8 cellular contexts compared by ENCODE assay signal in the genomic region with DNA sequence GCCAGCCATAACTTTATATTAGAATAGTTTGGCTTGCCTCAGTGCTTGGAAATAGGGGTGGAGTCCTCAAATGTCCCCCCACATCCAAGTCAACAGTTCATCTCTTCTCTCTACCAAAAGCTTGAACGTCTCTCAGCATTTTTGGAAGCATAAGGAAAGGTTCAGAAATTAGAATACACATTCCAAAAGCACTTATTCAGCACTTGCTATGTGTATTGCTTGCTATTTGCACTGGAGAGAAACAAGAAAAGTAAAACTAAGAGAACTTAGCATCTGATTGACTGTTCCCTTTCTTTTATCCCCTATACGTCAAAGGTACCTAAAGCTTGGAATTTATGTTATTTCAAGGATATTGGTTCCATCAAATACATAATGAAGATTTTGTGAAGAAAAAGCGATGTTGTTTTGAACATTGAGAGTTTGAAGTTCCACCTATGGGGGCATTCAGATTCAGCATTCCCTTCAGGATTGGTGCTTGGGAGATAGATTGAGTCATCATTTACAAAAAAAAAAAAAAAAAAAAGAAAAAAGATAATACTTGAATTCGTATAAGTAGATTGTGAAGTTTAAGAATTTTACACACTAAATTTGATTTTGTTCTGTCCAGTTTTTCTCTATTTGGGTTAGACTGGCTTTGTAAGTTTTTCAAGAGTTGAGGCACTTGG. TPM values are rescaled to one million over a fixed set of nuclear protein-coding genes. Genes with fewer than 3 reads are reported as not detected.
DNase-seq lines count a peak whose midpoint lies in the region; ATAC-seq and TF ChIP-seq lines count a peak whose summit lies in the region.

No MANE protein-coding gene starts in this region.

- H3K9me3 ChIP-seq in suprapubic skin: no peaks in the 10 kb centered on the region

- H3K4me1 ChIP-seq in suprapubic skin: peaks cover 28% of the 10 kb centered on the region

- H3K27me3 Mint-ChIP-seq in activated CD4-positive, alpha-beta T cell treated with anti-CD3 and anti-CD28 coated beads, Interleukin-2, amount 10 ng/mL, durations not matched to agents 7 days and 5 days: peaks cover 15% of the 10 kb centered on the region
- H3K27me3 Mint-ChIP-seq in activated naive CD8-positive, alpha-beta T cell: peaks cover 3% of the 10 kb centered on the region
- peaks cover 4 to 9% (median 5%) of the 10 kb centered on the region in 3 donors for H3K27me3 Mint-ChIP-seq in immature natural killer cell (ENCODE audit: low read depth in 3 of 3)

- TF ChIP-seq POLR2A in suprapubic skin (IDR thresholded peaks at IDR 0.05): no peak

- H3K4me1 Mint-ChIP-seq in activated CD4-positive, alpha-beta T cell treated with anti-CD3 and anti-CD28 coated beads, Interleukin-2, amount 10 ng/mL, durations not matched to agents 7 days and 5 days: peaks cover 29% of the 10 kb centered on the region
- H3K4me1 Mint-ChIP-seq in activated naive CD8-positive, alpha-beta T cell (ENCODE audit: low read depth): peaks cover 44% of the 10 kb centered on the region
- peaks cover 36 to 60% of the 10 kb centered on the region in 2 donors for H3K4me1 Mint-ChIP-seq in immature natural killer cell

- H3K27ac Mint-ChIP-seq in activated CD4-positive, alpha-beta T cell treated with anti-CD3 and anti-CD28 coated beads, Interleukin-2, amount 10 ng/mL, durations not matched to agents 7 days and 5 days: peak overlapping the region; percentile 91
- H3K27ac Mint-ChIP-seq in activated naive CD8-positive, alpha-beta T cell: peak overlapping the region; percentile 96
- H3K27ac Mint-ChIP-seq in immature natural killer cell: peak overlapping the region; percentile 92 to 99 (median 98)

- POLR2A ChIA-PET in activated CD4-positive, alpha-beta T cell treated with anti-CD3 and anti-CD28 coated beads, Interleukin-2, amount 10 ng/mL, durations not matched to agents 7 days and 5 days (lab: Charles Lee): interaction anchor here (0.5 kb wide), 1 partner anchor 33 kb away, joined by 3 read pairs; no protein-coding TSS in a partner anchor

- H3K27me3 ChIP-seq in suprapubic skin: peaks cover 6% of the 10 kb centered on the region

- CTCF ChIA-PET in activated CD4-positive, alpha-beta T cell treated with anti-CD3 and anti-CD28 coated beads, Interleukin-2, amount 10 ng/mL, durations not matched to agents 7 days and 5 days (lab: Charles Lee): interaction anchor here (0.6 to 1.9 kb wide), 5 partner anchors 12 to 1017 kb away, joined by 3 to 6 read pairs (median 4); no protein-coding TSS in a partner anchor

- peaks cover 30% of the 10 kb centered on the region for H3K36me3 ChIP-seq in suprapubic skin

- no peak for DNase-seq in activated CD4-positive, alpha-beta T cell treated with anti-CD3 and anti-CD28 coated beads, Interleukin-2, amount 10 ng/mL, durations not matched to agents 7 days and 5 days
- no peak for DNase-seq in activated CD4-positive, alpha-beta T cell treated with anti-CD3 and anti-CD28 coated beads, Interleukin-2, amount 50 U/mL, for 1 hour
- DNase-seq in immature natural killer cell (no peak), suprapubic skin (ENCODE audit: low spot score in 2 of 2) (no peak), left lobe of liver (ENCODE audit: low spot score) (no peak), GM19240 (ENCODE audit: insufficient read length, low spot score) (no peak)

- ATAC-seq in left lobe of liver (no peak), HG03457 (IDR thresholded peaks at IDR 0.05; ENCODE audit: unreplicated experiment) (no peak)

- WGBS in suprapubic skin: 37% methylated on average over 4 of the region's 4 CpGs

- peak overlapping the region; percentile 98 for H3K4me3 ChIP-seq in suprapubic skin

- no peak for TF ChIP-seq EP300 in suprapubic skin (IDR thresholded peaks at IDR 0.05)

- H3K9me3 Mint-ChIP-seq in activated CD4-positive, alpha-beta T cell treated with anti-CD3 and anti-CD28 coated beads, Interleukin-2, amount 10 ng/mL, durations not matched to agents 7 days and 5 days: no peaks in the 10 kb centered on the region
- no peaks in the 10 kb centered on the region for H3K9me3 Mint-ChIP-seq in activated naive CD8-positive, alpha-beta T cell (ENCODE audit: low read depth)
- no peaks in the 10 kb centered on the region for H3K9me3 Mint-ChIP-seq in immature natural killer cell

- peak overlapping the region; percentile 83 for H3K4me3 Mint-ChIP-seq in activated CD4-positive, alpha-beta T cell treated with anti-CD3 and anti-CD28 coated beads, Interleukin-2, amount 10 ng/mL, durations not matched to agents 7 days and 5 days
- peak overlapping the region; percentile 98 for H3K4me3 Mint-ChIP-seq in activated naive CD8-positive, alpha-beta T cell
- H3K4me3 Mint-ChIP-seq in immature natural killer cell: peak overlapping the region; percentile 91 to 99 (median 98)

- TF ChIP-seq CTCF in suprapubic skin (IDR thresholded peaks at IDR 0.05): no peak

- no peak overlapping the region for H3K27ac ChIP-seq in suprapubic skin

- H3K36me3 Mint-ChIP-seq in activated CD4-positive, alpha-beta T cell treated with anti-CD3 and anti-CD28 coated beads, Interleukin-2, amount 10 ng/mL, durations not matched to agents 7 days and 5 days (ENCODE audit: low read depth): peaks cover 32% of the 10 kb centered on the region
- H3K36me3 Mint-ChIP-seq in activated naive CD8-positive, alpha-beta T cell: peaks cover 11% of the 10 kb centered on the region
- peaks cover 0 to 21% (median 16%) of the 10 kb centered on the region in 3 donors for H3K36me3 Mint-ChIP-seq in immature natural killer cell

RNA-seq across cellular contexts. Expression of gene TBRG1, which starts 1.3 kb away (rescaled TPM):
- total RNA-seq in activated CD4-positive, alpha-beta T cell treated with anti-CD3 and anti-CD28 coated beads, Interleukin-2, amount 10 ng/mL, durations not matched to agents 7 days and 5 days: 10 to 100 TPM; 39.6 to 47.4 TPM
- 10 to 100 TPM; 35.7 to 40.8 (median 36.2) TPM for polyA plus RNA-seq in immature natural killer cell
- total RNA-seq in suprapubic skin: 10 to 100 TPM; 25.9 to 48.8 (median 32.8) TPM
- 23.3 TPM for total RNA-seq in left lobe of liver

RNA-seq across cellular contexts. Expression of gene PANX3, which starts 12.8 kb away (rescaled TPM):
- not detected for total RNA-seq in activated CD4-positive, alpha-beta T cell treated with anti-CD3 and anti-CD28 coated beads, Interleukin-2, amount 10 ng/mL, durations not matched to agents 7 days and 5 days
- polyA plus RNA-seq in immature natural killer cell: not detected
- total RNA-seq in suprapubic skin: not detected
- not detected for total RNA-seq in left lobe of liver

RNA-seq across cellular contexts. Expression of gene SIAE, which starts 49.5 kb away (rescaled TPM):
- 1 to 10 TPM; 6.5 to 7.5 TPM for total RNA-seq in activated CD4-positive, alpha-beta T cell treated with anti-CD3 and anti-CD28 coated beads, Interleukin-2, amount 10 ng/mL, durations not matched to agents 7 days and 5 days
- 1 to 10 TPM; 1.7 to 2.9 (median 2.6) TPM for polyA plus RNA-seq in immature natural killer cell
- 1 to 10 TPM; 6.6 to 8.9 (median 7.7) TPM for total RNA-seq in suprapubic skin
- 34.4 TPM for total RNA-seq in left lobe of liver

RNA-seq across cellular contexts. Expression of gene SPA17, which starts 49.7 kb away (rescaled TPM):
- total RNA-seq in activated CD4-positive, alpha-beta T cell treated with anti-CD3 and anti-CD28 coated beads, Interleukin-2, amount 10 ng/mL, durations not matched to agents 7 days and 5 days: 1 to 10 TPM; 1.1 to 1.8 TPM
- 1 to 10 TPM in 1 of 3 donors, under 1 TPM in 1, not detected in 1; 0.36 to 1.2 TPM for polyA plus RNA-seq in immature natural killer cell
- total RNA-seq in suprapubic skin (1 to 10 TPM; 1.1 to 8.1 (median 2.4) TPM), left lobe of liver (0.86 TPM)

RNA-seq across cellular contexts. Expression of gene OR8A1, which starts 54.2 kb away (rescaled TPM):
- not detected for total RNA-seq in activated CD4-positive, alpha-beta T cell treated with anti-CD3 and anti-CD28 coated beads, Interleukin-2, amount 10 ng/mL, durations not matched to agents 7 days and 5 days
- polyA plus RNA-seq in immature natural killer cell: not detected
- total RNA-seq in suprapubic skin (not detected), left lobe of liver (not detected)
